In the genomic region with DNA sequence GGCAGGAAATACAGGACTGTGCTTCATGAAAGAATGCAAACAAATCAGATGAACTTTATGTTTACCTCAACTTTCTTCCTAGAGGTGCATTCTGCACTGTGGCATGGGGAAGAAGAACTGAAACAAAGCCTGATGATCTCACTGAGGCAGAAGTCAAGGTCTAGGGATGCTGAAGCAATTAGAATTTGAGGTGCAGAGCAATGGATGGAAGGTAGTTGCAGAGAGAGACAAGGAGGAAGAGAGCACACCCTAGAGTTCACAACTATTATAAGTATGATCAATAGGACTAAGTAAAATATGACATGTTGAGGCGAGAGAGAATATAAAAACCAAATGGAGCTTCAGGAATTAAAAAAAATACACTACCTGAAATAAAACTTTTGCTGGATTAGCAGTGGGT, we compare ENCODE assay signal across 10 cellular contexts.
"Had no signal": no experiment of that assay in that cellular context is flagged by ENCODE, and none has a peak within 500 bp of the region (broad histone marks: within the 10 kb centered on the region; RNA-seq: fewer than 3 reads in every experiment).

No MANE protein-coding gene starts in this region.

- H3K4me3 ChIP-seq: upper lobe of left lung had no signal

- ATAC-seq: activated naive CD4-positive, alpha-beta T cell treated with anti-CD3 and anti-CD28 coated beads, Interleukin-2, amount 50 U/mL, for 72 hours; stimulated activated naive CD8-positive, alpha-beta T cell treated with anti-CD3 and anti-CD28 coated beads, Interleukin-15, Interleukin-2, amounts not matched to agents 100 U/mL and 50 U/mL, for 24 hours had no signal

- H3K27me3 ChIP-seq: upper lobe of left lung had no signal

- DNase-seq: activated CD4-positive, CD25-positive, alpha-beta regulatory T cell; activated effector memory CD4-positive, alpha-beta T cell treated with anti-CD3 and anti-CD28 coated beads, Interleukin-2, amount 50 U/mL, for 16 hours; activated T-cell treated with anti-CD3 and anti-CD28 coated beads, Interleukin-2, amount 50 U/mL, for 24 hours; amniotic stem cell; dermis blood vessel endothelial cell; endodermal cell; stimulated activated CD4-positive, alpha-beta T cell treated with anti-CD3 and anti-CD28 coated beads, Interleukin-2, amount 100 ng/mL, for 48 hours; stimulated activated naive CD8-positive, alpha-beta T cell treated with anti-CD3 and anti-CD28 coated beads, Interleukin-15, Interleukin-2, amounts not matched to agents 100 U/mL and 50 U/mL, for 24 hours; upper lobe of left lung had no signal

- H3K9me3 ChIP-seq: upper lobe of left lung had no signal

- H3K4me1 ChIP-seq: upper lobe of left lung had no signal

- H3K36me3 ChIP-seq: upper lobe of left lung had no signal

- H3K27ac ChIP-seq: upper lobe of left lung had no signal
